Comparison of ENCODE assay signal across 8 cellular contexts in the genomic region with DNA sequence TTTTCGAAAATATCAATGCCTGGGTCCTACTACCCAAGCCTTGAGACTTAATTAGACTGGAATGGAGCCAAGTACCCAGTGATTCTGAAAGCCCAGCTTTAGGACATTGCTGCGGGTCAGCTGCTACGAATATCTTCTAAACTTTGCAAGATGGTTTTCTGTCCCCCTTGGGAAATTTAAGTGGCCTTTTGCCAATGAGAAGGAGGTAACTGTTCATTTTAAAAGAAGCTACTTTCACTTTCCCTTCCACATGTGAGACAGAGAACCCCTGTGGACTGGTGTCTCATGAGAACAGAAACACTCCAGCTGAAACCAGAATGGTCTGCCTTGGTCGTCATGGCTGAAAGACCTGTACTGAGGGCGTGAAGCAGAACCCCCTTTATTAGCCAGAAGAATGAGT.
DNase-seq lines count a peak whose midpoint lies in the region; ATAC-seq lines count a peak whose summit lies in the region.

No MANE protein-coding gene starts in this region.

- H3K4me1 Mint-ChIP-seq in naive thymus-derived CD8-positive, alpha-beta T cell, result peaks cover 15 to 60% (median 40%) of the 10 kb centered on the region in 4 donors

- no peaks in the 10 kb centered on the region for H3K9me3 Mint-ChIP-seq in naive thymus-derived CD8-positive, alpha-beta T cell

- DNase-seq in NCI-H1417 (lab: John Stamatoyannopoulos, UW), result peak in 2 of 3 experiments; percentile 49 to 91
- no peak for DNase-seq in NCI-H1417 treated with DMSO at 0.1 percent for 48 hours (lab: John Stamatoyannopoulos, UW)
- DNase-seq in activated gamma-delta T cell treated with anti-CD3 and anti-CD28 coated beads, Interleukin-2, amount 50 U/mL, for 16 hours (ENCODE audit: low read depth), result peak; percentile 4
- DNase-seq in naive thymus-derived CD8-positive, alpha-beta T cell, result peak in 6 of 10 donors; percentile 12 to 62 (median 26)
- DNase-seq in cerebellar nuclear complex (lab: John Stamatoyannopoulos, UW), result no peak
- DNase-seq in NCI-H748 treated with DMSO at 0.1 percent for 48 hours (lab: John Stamatoyannopoulos, UW), result no peak

- peak; percentile 87 for ATAC-seq in GM21360 (IDR thresholded peaks at IDR 0.05; ENCODE audit: unreplicated experiment)
- ATAC-seq in HG03520 (IDR thresholded peaks at IDR 0.05; ENCODE audit: unreplicated experiment), result peak; percentile 96
- ATAC-seq in naive thymus-derived CD8-positive, alpha-beta T cell, result peak; percentile 81 to 90

- POLR2A ChIA-PET in naive thymus-derived CD8-positive, alpha-beta T cell (lab: Charles Lee), result interaction anchor here (0.6 to 3.0 kb wide), 9 partner anchors 9 to 83 kb away, joined by 3 to 27 read pairs (median 4); a partner anchor contains a TSS

- H3K27me3 Mint-ChIP-seq in naive thymus-derived CD8-positive, alpha-beta T cell, result no peaks in the 10 kb centered on the region

- H3K36me3 Mint-ChIP-seq in naive thymus-derived CD8-positive, alpha-beta T cell, result peaks cover 0 to 3% (median 0%) of the 10 kb centered on the region in 3 donors

- peak overlapping the region; percentile 13 to 98 (median 92) for H3K27ac Mint-ChIP-seq in naive thymus-derived CD8-positive, alpha-beta T cell

- H3K4me3 Mint-ChIP-seq in naive thymus-derived CD8-positive, alpha-beta T cell, result peak overlapping the region; percentile 67 to 93 (median 86)

Comparison
In these comparisons a context has a peak if more than half of its experiments do, and no peak if none do; other contexts are left out.
1. DNase-seq: peak in NCI-H1417 (2 of 3), activated gamma-delta T cell treated with anti-CD3 and anti-CD28 coated beads, Interleukin-2, amount 50 U/mL, for 16 hours (single experiment) and naive thymus-derived CD8-positive, alpha-beta T cell (6 of 10); none in NCI-H1417 treated with DMSO at 0.1 percent for 48 hours (single experiment), cerebellar nuclear complex (0 of 2) and NCI-H748 treated with DMSO at 0.1 percent for 48 hours (single experiment).
2. Peak in every context shown above with its lines, with median percentiles within 50 percentile points of each other: ATAC-seq.